ENCODE assay signal across 20 cellular contexts in genomic region chr6:165487347-165487746, GRCh38.
"Had no signal": no experiment of that assay in that cellular context is flagged by ENCODE, and none has a peak within 500 bp of the region (broad histone marks: within the 10 kb centered on the region; RNA-seq: fewer than 3 reads in every experiment).

No MANE protein-coding gene starts in this region.

- H3K27ac Mint-ChIP-seq: activated CD4-positive, alpha-beta T cell treated with anti-CD3 and anti-CD28 coated beads for 36 hours; activated naive CD8-positive, alpha-beta T cell; type B pancreatic cell; WTC11 had no signal

- FAIRE-seq: pancreas, TTC549 had no signal

- H3K4me3 ChIP-seq: coronary artery, pancreas, right lobe of liver, smooth muscle cell, stomach had no signal

- H3K27me3 Mint-ChIP-seq: activated naive CD8-positive, alpha-beta T cell; type B pancreatic cell had no signal

- H3K4me2 ChIP-seq: smooth muscle cell had no signal

- H3K4me3 Mint-ChIP-seq: activated CD4-positive, alpha-beta T cell treated with anti-CD3 and anti-CD28 coated beads for 36 hours; activated naive CD8-positive, alpha-beta T cell; neural crest cell; type B pancreatic cell; WTC11 had no signal

- DNase-seq: activated CD4-positive, alpha-beta T cell treated with anti-CD3 and anti-CD28 coated beads for 36 hours; activated CD4-positive, alpha-beta T cell treated with anti-CD3 and anti-CD28 coated beads, Interleukin-2, amount 50 U/mL, for 48 hours; amniotic stem cell; central memory CD4-positive, alpha-beta T cell; foreskin fibroblast; glutamatergic neuron; hypothalamus; islet precursor cell; midbrain; right lobe of liver; stimulated activated CD4-positive, alpha-beta T cell treated with anti-CD3 and anti-CD28 coated beads, Interleukin-4, amount 100 ng/mL, for 1 hour; stomach had no signal

- H3K4me1 Mint-ChIP-seq: activated CD4-positive, alpha-beta T cell treated with anti-CD3 and anti-CD28 coated beads for 36 hours had no signal

- H3K36me3 ChIP-seq: pancreas, right lobe of liver, stomach had no signal

- H3K36me3 Mint-ChIP-seq: activated naive CD8-positive, alpha-beta T cell; type B pancreatic cell; WTC11 had no signal

- H3K27ac ChIP-seq: coronary artery, pancreas, right lobe of liver, stomach had no signal

- H3K4me1 ChIP-seq: right lobe of liver, stomach had no signal

- H3K27me3 ChIP-seq: pancreas, right lobe of liver, stomach had no signal

- H3K9me3 ChIP-seq: pancreas, right lobe of liver, stomach had no signal
